8 cellular contexts compared by ENCODE assay signal in genomic region chr11:59557940-59558643, GRCh38. TPM values are rescaled to one million over a fixed set of nuclear protein-coding genes. Genes with fewer than 3 reads are reported as not detected.
A peak's percentile ranks its signal among the peaks of the same experiment; 100 is the strongest.
DNase-seq lines count a peak whose midpoint lies in the region; ATAC-seq, FAIRE-seq and TF ChIP-seq lines count a peak whose summit lies in the region.

No MANE protein-coding gene starts in this region.

- H3K27me3 Mint-ChIP-seq in CD8-positive, alpha-beta T cell (ENCODE audit: low read depth), result no peaks in the 10 kb centered on the region
- H3K27me3 Mint-ChIP-seq in natural killer cell (ENCODE audit: low read depth in 2 of 2), result peaks cover 11 to 20% of the 10 kb centered on the region in 2 donors

- TF ChIP-seq EP300 in GM12878 (IDR thresholded peaks at IDR 0.05; ENCODE audit: borderline replicate concordance in 1 of 2, control insufficient read depth in 1 of 2, low read depth in 2 of 2, low read length in 2 of 2), result no peak

- H3K4me1 Mint-ChIP-seq in CD8-positive, alpha-beta T cell (ENCODE audit: low read depth), result peaks cover 41% of the 10 kb centered on the region
- peaks cover 45 to 51% of the 10 kb centered on the region in 2 donors for H3K4me1 Mint-ChIP-seq in natural killer cell

- peaks cover 3% of the 10 kb centered on the region for H3K36me3 Mint-ChIP-seq in CD8-positive, alpha-beta T cell
- no peaks in the 10 kb centered on the region for H3K36me3 Mint-ChIP-seq in natural killer cell

- H3K4me2 ChIP-seq in Karpas-422 (ENCODE audit: low read depth, low read length, poor library complexity, severe bottlenecking) (peak overlapping the region; percentile 51), GM12878 (ENCODE audit: control insufficient read depth, insufficient read depth) (peak overlapping the region; percentile 84)

- intact Hi-C loops in CD8-positive, alpha-beta T cell (cut with DNase I, micrococcal nuclease), result loop anchor here (5.0 to 10.0 kb wide), 5 partner anchors 386 to 1893 kb away; partner anchors contain the start of genes FAM111A (in 2 of the 2), DTX4 (in 1 of the 2), LPXN (in 1 of the 2) and SELENOH (in 1 of the 2)
- intact Hi-C loops in GM12878 (cut with micrococcal nuclease; ENCODE audit: unreplicated experiment) (loop anchor here (5.0 to 10.0 kb wide), 4 partner anchors 254 to 1891 kb away; partner anchors contain the start of genes LPXN, MRPL16, ZDHHC5 and ZFP91), natural killer cell (cut with micrococcal nuclease) (loop anchor here (10.0 kb wide), 1 partner anchor 247 kb away; no protein-coding TSS in a partner anchor)

- no peak for DNase-seq in CD8-positive, alpha-beta T cell
- no peak for DNase-seq in Karpas-422
- DNase-seq in GM12878 (ENCODE audit: low read depth, low spot score), result no peak
- no peak for DNase-seq in natural killer cell
- no peak for DNase-seq in DMS79 (lab: John Stamatoyannopoulos, UW)
- no peak for DNase-seq in stimulated activated naive CD4-positive, alpha-beta T cell treated with Interleukin-2 at 50 U/mL for 16 hours (lab: John Stamatoyannopoulos, UW)

- H3K79me2 ChIP-seq in Karpas-422 (ENCODE audit: low read length), result no peaks in the 10 kb centered on the region
- H3K79me2 ChIP-seq in GM12878 (ENCODE audit: control insufficient read depth, insufficient read depth, low read length), result no peaks in the 10 kb centered on the region

- no peak for TF ChIP-seq RAD21 in GM12878 (IDR thresholded peaks at IDR 0.05; ENCODE audit: insufficient read depth, low read depth, low read length)

- peak overlapping the region; percentile 18 for H3K4me3 Mint-ChIP-seq in CD8-positive, alpha-beta T cell
- H3K4me3 Mint-ChIP-seq in natural killer cell, result peak overlapping the region; percentile 85

- no peaks in the 10 kb centered on the region for H3K27me3 ChIP-seq in CD8-positive, alpha-beta T cell (ENCODE audit: insufficient read depth, low read length)
- no peaks in the 10 kb centered on the region for H3K27me3 ChIP-seq in Karpas-422 (ENCODE audit: low read length)
- no peaks in the 10 kb centered on the region for H3K27me3 ChIP-seq in GM12878 (replicated peaks in 1 of 2; ENCODE audit: control insufficient read depth in 2 of 2, insufficient read depth in 2 of 2, low read length in 1 of 2)

- no peak overlapping the region for H3K4me3 ChIP-seq in CD8-positive, alpha-beta T cell (ENCODE audit: low read depth, low read length)
- H3K4me3 ChIP-seq in Karpas-422 (ENCODE audit: low read length) (peak overlapping the region; percentile 42; the same call in 1 of the 2 replicates), GM12878 (peak overlapping the region; percentile 49)

- H3K9me3 ChIP-seq in CD8-positive, alpha-beta T cell (ENCODE audit: low read length), result no peaks in the 10 kb centered on the region
- H3K9me3 ChIP-seq in Karpas-422 (ENCODE audit: low read length), result no peaks in the 10 kb centered on the region
- no peaks in the 10 kb centered on the region for H3K9me3 ChIP-seq in GM12878 (replicated peaks; ENCODE audit: control insufficient read depth, insufficient read depth, low read length)

- RAD21 ChIA-PET in GM12878 (lab: Charles Lee; ENCODE audit: unreplicated experiment), result interaction anchor here (1.1 to 3.4 kb wide), 4 partner anchors 8 to 55 kb away, joined by 3 to 15 read pairs (median 6); no protein-coding TSS in a partner anchor

- no peak for TF ChIP-seq POLR2A in GM12878 (IDR thresholded peaks at IDR 0.05; ENCODE audit: low read depth, low read length)

- no peak overlapping the region for H3K27ac ChIP-seq in CD8-positive, alpha-beta T cell (ENCODE audit: low read depth, low read length)
- H3K27ac ChIP-seq in Karpas-422 (ENCODE audit: low read length) (no peak overlapping the region), GM12878 (ENCODE audit: control insufficient read depth, insufficient read depth) (peak overlapping the region; percentile 37)

- peaks cover 25% of the 10 kb centered on the region for H3K4me1 ChIP-seq in CD8-positive, alpha-beta T cell (ENCODE audit: insufficient read depth, low read length)
- peaks cover 32% of the 10 kb centered on the region for H3K4me1 ChIP-seq in Karpas-422 (ENCODE audit: low read length)
- H3K4me1 ChIP-seq in GM12878 (ENCODE audit: control insufficient read depth, insufficient read depth, low read length), result peaks cover 4% of the 10 kb centered on the region; the same call in 1 of the 2 replicates

- in situ Hi-C loops in GM12878 (cut with MboI), result loop anchor here (5.0 to 10.0 kb wide), 5 partner anchors 343 to 983 kb away; partner anchors contain the start of genes DTX4, LPXN, MPEG1 and MS4A6A

- H2AFZ ChIP-seq in Karpas-422 (ENCODE audit: low read length) (no peak overlapping the region), GM12878 (ENCODE audit: control insufficient read depth, low read depth, low read length) (peak overlapping the region; percentile 78)

- CTCF ChIA-PET in CD8-positive, alpha-beta T cell (lab: Charles Lee), result interaction anchor here (1.1 kb wide), 1 partner anchor 36 kb away, joined by 5 read pairs; no protein-coding TSS in a partner anchor
- CTCF ChIA-PET in GM12878 (lab: Yijun Ruan, JAX), result interaction anchor here (1.0 to 3.1 kb wide), 3 partner anchors 9 to 372 kb away, joined by 4 to 12 read pairs (median 4); no protein-coding TSS in a partner anchor

- SMC1A ChIA-PET in GM12878 (lab: Charles Lee; ENCODE audit: uncharacterized antibody, unreplicated experiment), result interaction anchor here (1.0 to 4.8 kb wide), 5 partner anchors 8 to 59 kb away, joined by 3 to 21 read pairs (median 6); partner anchors contain the start of gene OSBP

- H3K27ac Mint-ChIP-seq in CD8-positive, alpha-beta T cell, result no peak overlapping the region
- H3K27ac Mint-ChIP-seq in natural killer cell, result no peak overlapping the region

- no peak for TF ChIP-seq CTCF in CD8-positive, alpha-beta T cell (IDR thresholded peaks at IDR 0.05)
- no peak for TF ChIP-seq CTCF in GM12878 (IDR thresholded peaks at IDR 0.05 in 2 of 3, conservative IDR thresholded peaks at IDR 0.05 in 1 of 3; ENCODE audit: control insufficient read depth in 2 of 3, extremely low read depth in 1 of 3, insufficient read depth in 1 of 3, low read depth in 3 of 3, low read length in 3 of 3)
- TF ChIP-seq CTCF in natural killer cell (IDR thresholded peaks at IDR 0.05), result no peak

- BruUV-seq in GM12878 (replicated peaks; lab: Mats Ljungman, UMichigan), result no TSS peak

- H3K9ac ChIP-seq in Karpas-422 (ENCODE audit: low read length) (no peak overlapping the region), GM12878 (ENCODE audit: control insufficient read depth, insufficient read depth, low read length) (peak overlapping the region; percentile 46)

- no peaks in the 10 kb centered on the region for H3K9me2 ChIP-seq in Karpas-422 (replicated peaks; ENCODE audit: insufficient read depth, low read length)

- H3K9me3 Mint-ChIP-seq in CD8-positive, alpha-beta T cell, result no peaks in the 10 kb centered on the region
- no peaks in the 10 kb centered on the region for H3K9me3 Mint-ChIP-seq in natural killer cell

- FAIRE-seq in GM12878 (lab: Jason Lieb, UNC), result no peak

- ATAC-seq in CD8-positive, alpha-beta T cell, result no peak
- ATAC-seq in GM12878 (no peak), natural killer cell (no peak), GM21786 (IDR thresholded peaks at IDR 0.05; ENCODE audit: unreplicated experiment) (no peak), GM19463 (IDR thresholded peaks at IDR 0.05; ENCODE audit: unreplicated experiment) (no peak)

- POLR2A ChIA-PET in CD8-positive, alpha-beta T cell (lab: Charles Lee), result interaction anchor here (0.6 to 2.9 kb wide), 5 partner anchors 8 to 111 kb away, joined by 3 to 21 read pairs (median 5); partner anchors contain the start of genes OSBP and PATL1
- POLR2A ChIA-PET in GM12878 (lab: Charles Lee), result interaction anchor here (0.6 to 3.5 kb wide), 7 partner anchors 8 to 919 kb away, joined by 3 to 12 read pairs (median 7); partner anchors contain the start of genes OSBP and PATL1

- H4K20me1 ChIP-seq in Karpas-422 (ENCODE audit: insufficient read depth, low read depth, low read length) (no peaks in the 10 kb centered on the region), GM12878 (ENCODE audit: control insufficient read depth, insufficient read depth) (no peaks in the 10 kb centered on the region)

- H3K36me3 ChIP-seq in CD8-positive, alpha-beta T cell (ENCODE audit: insufficient read depth, low read length), result no peaks in the 10 kb centered on the region
- H3K36me3 ChIP-seq in Karpas-422 (ENCODE audit: insufficient read depth, low read length) (no peaks in the 10 kb centered on the region), GM12878 (ENCODE audit: control insufficient read depth in 2 of 2, insufficient read depth in 2 of 2, low read length in 1 of 2) (no peaks in the 10 kb centered on the region)

- WGBS in GM12878 (ENCODE audit: insufficient coverage, insufficient replicate concordance, low lambda C conversion rate, missing lambda C conversion rate), result 20% methylated on average over 12 of the region's 12 CpGs

RNA-seq across cellular contexts. Expression of gene OR4D9, which starts 46.8 kb away (rescaled TPM):
- total RNA-seq in CD8-positive, alpha-beta T cell, result not detected
- 0.18 TPM in 1 of 2 replicates, not detected in the other for total RNA-seq in Karpas-422 (2014; rRNA removed; shearing (Covaris generic); ENCODE audit: low replicate concordance)
- not detected in 2 replicates for total RNA-seq in GM12878 (2013; cell fraction: nucleolus; rRNA removed)
- total RNA-seq in GM12878 (2014; rRNA removed), result not detected in 2 replicates
- total RNA-seq in GM12878 (2014; rRNA removed; fragmentation: Illumina TruSeq; extraction: Trizol), result not detected in 2 replicates
- not detected in 2 replicates for total RNA-seq in GM12878 (2021)
- not detected for polyA plus RNA-seq in GM12878 (2011; ENCODE audit: low read depth)
- not detected in 2 replicates for polyA plus RNA-seq in GM12878 (2011; rRNA removed)
- not detected in 2 replicates for polyA plus RNA-seq in GM12878 (2011; cell fraction: cytosol; rRNA removed)
- polyA plus RNA-seq in GM12878 (2011; cell fraction: nucleus; rRNA removed), result not detected in 2 replicates
- polyA plus RNA-seq in GM12878 (2012), result not detected in 2 replicates
- not detected in 2 replicates for polyA plus RNA-seq in GM12878 (2014; fragmentation: Illumina TruSeq; extraction: Trizol)
- not detected for polyA plus RNA-seq in GM12878 (2014; fragmentation: Nextera tagmentation; extraction: Ambion mirVana)
- polyA plus RNA-seq in GM12878 (2014; rRNA removed), result not detected in 2 replicates
- polyA plus RNA-seq in GM12878 (2016; fragmentation: Nextera tagmentation; extraction: Ambion mirVana), result not detected
- not detected in 2 replicates for polyA minus RNA-seq in GM12878 (2011; rRNA and poly(A)+ RNA removed)
- not detected in 2 replicates for polyA minus RNA-seq in GM12878 (2011; cell fraction: cytosol; rRNA and poly(A)+ RNA removed)
- not detected in 2 replicates for polyA minus RNA-seq in GM12878 (2011; cell fraction: nucleus; rRNA and poly(A)+ RNA removed)
- not detected for total RNA-seq in natural killer cell

RNA-seq across cellular contexts. Expression of gene OR4D11, which starts 54.7 kb away (rescaled TPM):
- total RNA-seq in CD8-positive, alpha-beta T cell, result not detected
- total RNA-seq in Karpas-422 (2014; rRNA removed; shearing (Covaris generic); ENCODE audit: low replicate concordance), result not detected in 2 replicates
- total RNA-seq in GM12878 (2013; cell fraction: nucleolus; rRNA removed), result not detected in 2 replicates
- not detected in 2 replicates for total RNA-seq in GM12878 (2014; rRNA removed)
- total RNA-seq in GM12878 (2014; rRNA removed; fragmentation: Illumina TruSeq; extraction: Trizol), result not detected in 2 replicates
- not detected in 2 replicates for total RNA-seq in GM12878 (2021)
- polyA plus RNA-seq in GM12878 (2011; ENCODE audit: low read depth), result not detected
- not detected in 2 replicates for polyA plus RNA-seq in GM12878 (2011; rRNA removed)
- not detected in 2 replicates for polyA plus RNA-seq in GM12878 (2011; cell fraction: cytosol; rRNA removed)
- not detected in 2 replicates for polyA plus RNA-seq in GM12878 (2011; cell fraction: nucleus; rRNA removed)
- polyA plus RNA-seq in GM12878 (2012), result not detected in 2 replicates
- not detected in 2 replicates for polyA plus RNA-seq in GM12878 (2014; fragmentation: Illumina TruSeq; extraction: Trizol)
- polyA plus RNA-seq in GM12878 (2014; fragmentation: Nextera tagmentation; extraction: Ambion mirVana), result not detected
- polyA plus RNA-seq in GM12878 (2014; rRNA removed), result not detected in 2 replicates
- polyA plus RNA-seq in GM12878 (2016; fragmentation: Nextera tagmentation; extraction: Ambion mirVana), result not detected
- polyA minus RNA-seq in GM12878 (2011; rRNA and poly(A)+ RNA removed), result not detected in 2 replicates
- polyA minus RNA-seq in GM12878 (2011; cell fraction: cytosol; rRNA and poly(A)+ RNA removed), result not detected in 2 replicates
- not detected in 2 replicates for polyA minus RNA-seq in GM12878 (2011; cell fraction: nucleus; rRNA and poly(A)+ RNA removed)
- total RNA-seq in natural killer cell, result not detected

RNA-seq across cellular contexts. Expression of gene OSBP, which starts 57.5 kb away (rescaled TPM):
- 10 to 100 TPM; 66.0 to 66.3 TPM for total RNA-seq in CD8-positive, alpha-beta T cell
- total RNA-seq in Karpas-422 (2014; rRNA removed; shearing (Covaris generic); ENCODE audit: low replicate concordance), result 17.2 and 29.7 TPM in 2 replicates
- 49.9 and 50.5 TPM in 2 replicates for total RNA-seq in GM12878 (2013; cell fraction: nucleolus; rRNA removed)
- 22.5 and 23.5 TPM in 2 replicates for total RNA-seq in GM12878 (2014; rRNA removed)
- total RNA-seq in GM12878 (2014; rRNA removed; fragmentation: Illumina TruSeq; extraction: Trizol), result 24.6 and 26.8 TPM in 2 replicates
- total RNA-seq in GM12878 (2021), result 34.9 and 36.0 TPM in 2 replicates
- polyA plus RNA-seq in GM12878 (2011; ENCODE audit: low read depth), result 21.3 TPM
- polyA plus RNA-seq in GM12878 (2011; rRNA removed), result 27.7 and 28.8 TPM in 2 replicates
- polyA plus RNA-seq in GM12878 (2011; cell fraction: cytosol; rRNA removed), result 16.3 and 25.2 TPM in 2 replicates
- polyA plus RNA-seq in GM12878 (2011; cell fraction: nucleus; rRNA removed), result 28.1 and 31.1 TPM in 2 replicates
- polyA plus RNA-seq in GM12878 (2012), result 22.6 and 27.8 TPM in 2 replicates
- 41.2 and 49.2 TPM in 2 replicates for polyA plus RNA-seq in GM12878 (2014; fragmentation: Illumina TruSeq; extraction: Trizol)
- polyA plus RNA-seq in GM12878 (2014; fragmentation: Nextera tagmentation; extraction: Ambion mirVana), result 10 to 100 TPM in 1 of 2 experiments, 1 to 10 TPM in 1; 9.8 to 10.7 TPM
- 19.3 and 20.9 TPM in 2 replicates for polyA plus RNA-seq in GM12878 (2014; rRNA removed)
- polyA plus RNA-seq in GM12878 (2016; fragmentation: Nextera tagmentation; extraction: Ambion mirVana), result 10 to 100 TPM in 1 of 2 experiments, 1 to 10 TPM in 1; 5.9 to 11.8 TPM
- 34.5 and 35.6 TPM in 2 replicates for polyA minus RNA-seq in GM12878 (2011; rRNA and poly(A)+ RNA removed)
- polyA minus RNA-seq in GM12878 (2011; cell fraction: cytosol; rRNA and poly(A)+ RNA removed), result 11.0 and 16.9 TPM in 2 replicates
- 14.3 and 22.8 TPM in 2 replicates for polyA minus RNA-seq in GM12878 (2011; cell fraction: nucleus; rRNA and poly(A)+ RNA removed)
- total RNA-seq in natural killer cell, result 10 to 100 TPM; 40.5 to 58.5 (median 51.3) TPM
